1 cellular context compared by ENCODE assay signal in genomic region chr21:43767980-43768867, GRCh38.
TF ChIP-seq lines count a peak whose summit lies in the region.

No MANE protein-coding gene starts in this region.

TF ChIP-seq in K562, 482 proteins besides CTCF, POLR2A, EP300 and RAD21 (continued from another document and continues in another):
- TF ChIP-seq MYBL2 (IDR thresholded peaks at IDR 0.05; ENCODE audit: low read depth) (no peak), MYBL2 (CRISPR knock-in tag; IDR thresholded peaks at IDR 0.05; ENCODE audit: borderline replicate concordance) (no peak), THAP12 (CRISPR knock-in tag; IDR thresholded peaks at IDR 0.05) (0 out of 2 replicates have a peak, but pooled peaks have one; percentile 15), ESRRB (CRISPR knock-in tag; IDR thresholded peaks at IDR 0.05; ENCODE audit: borderline replicate concordance) (no peak), ELF4 (CRISPR knock-in tag; IDR thresholded peaks at IDR 0.05) (peak; percentile 17; the same call in 1 of the 2 replicates), KAT7 (CRISPR knock-in tag; IDR thresholded peaks at IDR 0.05; ENCODE audit: borderline replicate concordance) (peak; percentile 94), ARNT (IDR thresholded peaks at IDR 0.05) (no peak), ZFX (CRISPR knock-in tag; IDR thresholded peaks at IDR 0.05) (peak; percentile 96), CREB3L1 (IDR thresholded peaks at IDR 0.05; ENCODE audit: borderline replicate concordance, low read depth) (0 out of 2 replicates have a peak, but pooled peaks have one; percentile 17), MCM5 (IDR thresholded peaks at IDR 0.05; ENCODE audit: low read depth) (no peak), ZNF12 (CRISPR knock-in tag; IDR thresholded peaks at IDR 0.05) (no peak; the same call in 1 of the 2 replicates), DMBX1 (CRISPR knock-in tag; IDR thresholded peaks at IDR 0.05; ENCODE audit: borderline replicate concordance) (peak; percentile 82), ATF1 (CRISPR knock-in tag; IDR thresholded peaks at IDR 0.05) (no peak), ATF1 (tag; IDR thresholded peaks at IDR 0.05) (peak; percentile 71), ZNF3 (CRISPR knock-in tag; IDR thresholded peaks at IDR 0.05) (no peak), ZKSCAN3 (CRISPR knock-in tag; IDR thresholded peaks at IDR 0.05) (no peak), ATF6 (CRISPR knock-in tag; IDR thresholded peaks at IDR 0.05) (no peak), ZNF830 (CRISPR knock-in tag; IDR thresholded peaks at IDR 0.05) (0 out of 2 replicates have a peak, but pooled peaks have one; percentile 29), THAP7 (CRISPR knock-in tag; IDR thresholded peaks at IDR 0.05) (no peak), STAT6 (CRISPR knock-in tag; IDR thresholded peaks at IDR 0.05) (no peak), NFRKB (IDR thresholded peaks at IDR 0.05; ENCODE audit: low read depth) (peak; percentile 89; the same call in 1 of the 2 replicates), ARID3B (CRISPR knock-in tag; IDR thresholded peaks at IDR 0.05; ENCODE audit: borderline replicate concordance) (peak; percentile 8; the same call in 1 of the 2 replicates), NR4A1 (CRISPR knock-in tag; IDR thresholded peaks at IDR 0.05) (no peak; the same call in 1 of the 2 replicates), NR4A1 (tag; IDR thresholded peaks at IDR 0.05) (peak; percentile 89), FOXK1 (CRISPR knock-in tag; IDR thresholded peaks at IDR 0.05; ENCODE audit: borderline replicate concordance) (peak; percentile 56; the same call in 1 of the 2 replicates), SP1 (CRISPR knock-in tag; IDR thresholded peaks at IDR 0.05) (0 out of 2 replicates have a peak, but pooled peaks have one; percentile 35), ZHX1 (conservative IDR thresholded peaks at IDR 0.05; ENCODE audit: low read length) (no peak), DPF2 (IDR thresholded peaks at IDR 0.05) (peak; percentile 91), MAFK (IDR thresholded peaks at IDR 0.05; ENCODE audit: low read length) (peak; percentile 95), VEZF1 (CRISPR knock-in tag; IDR thresholded peaks at IDR 0.05) (peak; percentile 49; the same call in 1 of the 2 replicates), JUN (IDR thresholded peaks at IDR 0.05; ENCODE audit: borderline replicate concordance, low read depth, low read length) (peak; percentile 82; the same call in 1 of the 2 replicates), JUN (CRISPR knock-in tag; IDR thresholded peaks at IDR 0.05; ENCODE audit: borderline replicate concordance) (no peak), ATF4 (CRISPR knock-in tag; IDR thresholded peaks at IDR 0.05) (no peak; the same call in 1 of the 2 replicates), FOXK2 (conservative IDR thresholded peaks at IDR 0.05 in 1 of 2, IDR thresholded peaks at IDR 0.05 in 1 of 2; ENCODE audit: low read depth in 2 of 2) (no peak), JUND (IDR thresholded peaks at IDR 0.05; ENCODE audit: borderline replicate concordance, low read depth, low read length) (peak; percentile 85), JUND (tag; IDR thresholded peaks at IDR 0.05; ENCODE audit: borderline replicate concordance, low read depth, low read length) (peak; percentile 74; the same call in 1 of the 3 replicates), ZNF444 (CRISPR knock-in tag; IDR thresholded peaks at IDR 0.05) (no peak), FOSL1 (tag; conservative IDR thresholded peaks at IDR 0.05) (peak; percentile 91), HLTF (IDR thresholded peaks at IDR 0.05) (no peak), ZFP1 (CRISPR knock-in tag; IDR thresholded peaks at IDR 0.05) (no peak), MEF2A (IDR thresholded peaks at IDR 0.05; ENCODE audit: control insufficient read depth, low read depth, low read length) (no peak), CCNT2 (IDR thresholded peaks at IDR 0.05; ENCODE audit: borderline replicate concordance, extremely low read depth, insufficient read length, low read depth, low read length) (peak; percentile 38), UBTF (IDR thresholded peaks at IDR 0.05; ENCODE audit: borderline replicate concordance in 1 of 2, low read depth in 2 of 2, low read length in 2 of 2) (peak in 1 of 2 experiments; percentile 73; a peak in 1 of 4 replicates), ZKSCAN1 (IDR thresholded peaks at IDR 0.05; ENCODE audit: low read depth, low read length) (no peak)
